Comparison of ENCODE assay signal across 13 cellular contexts in the genomic region with DNA sequence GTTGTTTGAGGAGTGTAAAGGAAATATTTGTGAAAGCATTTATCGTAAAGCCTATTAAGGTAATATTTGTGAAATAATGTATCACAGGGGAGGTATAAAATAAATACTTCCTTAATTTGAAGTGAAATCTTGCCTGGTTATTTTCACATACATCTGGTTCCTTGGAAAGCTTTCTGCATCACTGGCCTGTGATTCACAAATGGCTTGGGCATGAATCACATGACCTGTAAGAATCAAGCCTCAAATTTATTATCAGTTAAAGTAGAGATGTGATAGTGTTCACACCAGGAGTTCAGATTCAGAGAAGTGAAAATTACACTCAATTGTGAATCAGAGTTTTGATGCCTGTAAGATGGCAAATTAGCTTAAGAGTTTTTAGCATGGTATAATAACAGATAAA.
DNase-seq lines count a peak whose midpoint lies in the region; ATAC-seq and TF ChIP-seq lines count a peak whose summit lies in the region.
"Had no signal": no experiment of that assay in that cellular context is flagged by ENCODE, and none has a peak within 500 bp of the region (broad histone marks: within the 10 kb centered on the region; RNA-seq: fewer than 3 reads in every experiment).

No MANE protein-coding gene starts in this region.

- peak; percentile 63 for DNase-seq in ACHN
- DNase-seq in HPDE6-E6E7 (ENCODE audit: extremely low spot score): peak; percentile 5
- peak; percentile 78 for DNase-seq in astrocyte of the spinal cord (ENCODE audit: low read depth, low spot score)
- peak; percentile 58 for DNase-seq in kidney epithelial cell (ENCODE audit: low read depth)
- DNase-seq in NOMO-1 treated with DMSO at 0.1 percent for 48 hours (lab: John Stamatoyannopoulos, UW; ENCODE audit: unreplicated experiment): no peak
- DNase-seq in central memory CD4-positive, alpha-beta T cell: no peak
- DNase-seq in left colon: no peak
- DNase-seq: activated naive CD4-positive, alpha-beta T cell treated with Interleukin-2 at 50 U/mL for 16 hours; caudate nucleus; NCI-H1092; occipital lobe; WERI-Rb-1 had no signal

- TF ChIP-seq CTCF in astrocyte of the spinal cord (IDR thresholded peaks at IDR 0.05; ENCODE audit: low read depth, low read length): no peak
- TF ChIP-seq CTCF in kidney epithelial cell (IDR thresholded peaks at IDR 0.05; ENCODE audit: insufficient read depth, low read length, poor library complexity, severe bottlenecking): no peak

- H3K27me3 ChIP-seq in kidney epithelial cell (ENCODE audit: control insufficient read depth, insufficient read depth, low read length): no peaks in the 10 kb centered on the region

- in situ Hi-C loops in ACHN (cut with HindIII; ENCODE audit: low pct_ligation_motif_present, low pct_unique_long_range_greater_than_20kb, low sequenced_read_pairs) (no loop called here), astrocyte of the spinal cord (cut with HindIII; ENCODE audit: low sequenced_read_pairs) (no loop called here)

- no peaks in the 10 kb centered on the region for H3K36me3 ChIP-seq in kidney epithelial cell (ENCODE audit: control insufficient read depth, insufficient read depth, low read length)
- H3K36me3 ChIP-seq: WERI-Rb-1 had no signal

- ATAC-seq in GM18867 (IDR thresholded peaks at IDR 0.05; ENCODE audit: unreplicated experiment): no peak
- no peak for ATAC-seq in left colon

- intact Hi-C loops in left colon (cut with DNase I, micrococcal nuclease): no loop called here

- H3K4me3 ChIP-seq in astrocyte of the spinal cord (ENCODE audit: low read depth, low read length) (no peak overlapping the region), kidney epithelial cell (ENCODE audit: low read depth, low read length) (no peak overlapping the region)

Comparison
In these comparisons a context has a peak if more than half of its experiments do, and no peak if none do; other contexts are left out.
1. DNase-seq: peak in ACHN (single experiment), HPDE6-E6E7 (single experiment), astrocyte of the spinal cord (single experiment) and kidney epithelial cell (single experiment); none in NOMO-1 treated with DMSO at 0.1 percent for 48 hours (single experiment), central memory CD4-positive, alpha-beta T cell (single experiment) and left colon (0 of 2).